Comparison of ENCODE assay signal across 8 cellular contexts in genomic region chr17:4699401-4700056, GRCh38. TPM values are rescaled to one million over a fixed set of nuclear protein-coding genes. Genes with fewer than 3 reads are reported as not detected.
DNase-seq lines count a peak whose midpoint lies in the region; ATAC-seq, FAIRE-seq and TF ChIP-seq lines count a peak whose summit lies in the region.
"Not testable (repeated sequence)": the region's sequence is repeated elsewhere in the genome, so short reads cannot be mapped to it uniquely, and the experiment has no call there.
"Had no signal": no experiment of that assay in that cellular context is flagged by ENCODE, and none has a peak within 500 bp of the region (broad histone marks: within the 10 kb centered on the region; RNA-seq: fewer than 3 reads in every experiment).

No MANE protein-coding gene starts in this region.

- intact Hi-C loops in K562 (cut with micrococcal nuclease), result loop anchor here (10.0 kb wide), 2 partner anchors 75 to 135 kb away; partner anchors contain the start of gene GGT6

- not testable (repeated sequence) for TF ChIP-seq EP300 in K562 (IDR thresholded peaks at IDR 0.05; ENCODE audit: low read length)

- CTCF ChIA-PET in K562 (lab: Yijun Ruan, JAX; ENCODE audit: low intra/inter-chr PET ratio), result interaction anchor here (0.9 kb wide), 1 partner anchor 500 kb away, joined by 4 read pairs; no protein-coding TSS in a partner anchor

- peaks cover 28% of the 10 kb centered on the region for H3K79me1 ChIP-seq in H9 (ENCODE audit: insufficient read depth, low read depth, low read length, poor library complexity, severe bottlenecking)

- not testable (repeated sequence) for H3K27ac ChIP-seq in H9 (ENCODE audit: insufficient read length, low read depth, low read length); K562 (ENCODE audit: extremely low read depth, low read depth, low read length)

- H3K36me3 Mint-ChIP-seq in H9 (ENCODE audit: insufficient read depth in 1 of 3, low read depth in 3 of 3), result peaks cover 8 to 32% (median 26%) of the 10 kb centered on the region in 3 experiments; a peak in 6 of 7 replicates
- not testable (repeated sequence) for H3K36me3 Mint-ChIP-seq in neural crest cell (ENCODE audit: low read depth)
- H3K36me3 Mint-ChIP-seq in stimulated activated naive CD8-positive, alpha-beta T cell treated with anti-CD3 and anti-CD28 coated beads, Interleukin-15, Interleukin-2, amounts not matched to agents 100 ng/mL and 50 ng/mL, for 24 hours (ENCODE audit: low read depth), result peaks cover 50% of the 10 kb centered on the region

- not testable (repeated sequence) for H3K4me3 ChIP-seq in Loucy (ENCODE audit: low read length, poor library complexity, severe bottlenecking); K562

- H4K5ac ChIP-seq in H9 (ENCODE audit: insufficient read length, low read depth, low read length), result not testable (repeated sequence)

- not testable (repeated sequence) for H3K56ac ChIP-seq in H9 (ENCODE audit: insufficient read length, low read depth, low read length)

- H3K4me1 ChIP-seq in H9 (ENCODE audit: insufficient read depth, low read length); K562 (replicated peaks in 1 of 2; ENCODE audit: control insufficient read depth in 2 of 2, insufficient read depth in 2 of 2, low read length in 2 of 2): not testable (repeated sequence)
- H3K4me1 ChIP-seq in Loucy (ENCODE audit: insufficient read depth, low read length, poor library complexity, severe bottlenecking), result peaks cover 18% of the 10 kb centered on the region

- BruUV-seq in K562 (replicated peaks; lab: Mats Ljungman, UMichigan), result not testable (repeated sequence)

- TF ChIP-seq CTCF in H9 (conservative IDR thresholded peaks at IDR 0.05) (peak; percentile 31; the same call in 1 of the 3 replicates), K562 (IDR thresholded peaks at IDR 0.05 in 2 of 3, conservative IDR thresholded peaks at IDR 0.05 in 1 of 3; ENCODE audit: insufficient read depth in 2 of 3, low read depth in 1 of 3, low read length in 3 of 3) (peak in 1 of 3 experiments; percentile 30; a peak in 1 of 6 replicates)
- TF ChIP-seq CTCF in Loucy (conservative IDR thresholded peaks at IDR 0.05; ENCODE audit: low read length); neural crest cell (conservative IDR thresholded peaks at IDR 0.05): not testable (repeated sequence)

- H3K14ac ChIP-seq in H9 (ENCODE audit: insufficient read depth, low read length), result not testable (repeated sequence)

- not testable (repeated sequence) for H3K36me3 ChIP-seq in Loucy (ENCODE audit: insufficient read depth, low read length)
- H3K36me3 ChIP-seq in K562 (ENCODE audit: control insufficient read depth, insufficient read depth, low read length), result peaks cover 41% of the 10 kb centered on the region

- not testable (repeated sequence) for TF ChIP-seq POLR2A in K562 (conservative IDR thresholded peaks at IDR 0.05)

- H3T11ph ChIP-seq in H9 (ENCODE audit: low read length), result not testable (repeated sequence)

- H3K23me2 ChIP-seq in H9 (ENCODE audit: insufficient read length, low read depth, low read length, poor library complexity, severe bottlenecking), result not testable (repeated sequence)

- not testable (repeated sequence) for FAIRE-seq in K562 (lab: Jason Lieb, UNC)

- not testable (repeated sequence) for H4K8ac ChIP-seq in H9 (replicated peaks; ENCODE audit: insufficient read length, low read depth, low read length)

- H2BK12ac ChIP-seq in H9 (ENCODE audit: insufficient read length, low read depth, low read length), result not testable (repeated sequence)

- H3K4me1 Mint-ChIP-seq in H9 (peaks cover 16 to 17% of the 10 kb centered on the region in 2 experiments), neural crest cell (peaks cover 29% of the 10 kb centered on the region)
- H3K4me1 Mint-ChIP-seq in stimulated activated naive CD8-positive, alpha-beta T cell treated with anti-CD3 and anti-CD28 coated beads, Interleukin-15, Interleukin-2, amounts not matched to agents 100 ng/mL and 50 ng/mL, for 24 hours (ENCODE audit: low read depth), result peaks cover 66% of the 10 kb centered on the region

- not testable (repeated sequence) for H3K27me3 Mint-ChIP-seq in H9 (ENCODE audit: low read depth); neural crest cell (ENCODE audit: low read depth); stimulated activated naive CD8-positive, alpha-beta T cell treated with anti-CD3 and anti-CD28 coated beads, Interleukin-15, Interleukin-2, amounts not matched to agents 100 ng/mL and 50 ng/mL, for 24 hours

- not testable (repeated sequence) for H3K9me3 ChIP-seq in H9 (ENCODE audit: control insufficient read depth, low read depth, low read length); Loucy (ENCODE audit: insufficient read depth, low read depth, low read length); K562 (replicated peaks; ENCODE audit: control insufficient read depth, insufficient read depth, low read depth, low read length)

- not testable (repeated sequence) for H3K4me2 ChIP-seq in H9 (ENCODE audit: insufficient read depth, insufficient read length, low read length); K562 (ENCODE audit: insufficient read depth, low read length)
- H3K4me2 ChIP-seq in Loucy (ENCODE audit: low read depth, low read length, poor library complexity, severe bottlenecking), result peak overlapping the region; percentile 19

- H4K91ac ChIP-seq in H9 (ENCODE audit: insufficient read length, low read depth, low read length), result not testable (repeated sequence)

- not testable (repeated sequence) for H3K18ac ChIP-seq in H9 (ENCODE audit: insufficient read length, low read depth, low read length)

- not testable (repeated sequence) for H2AFZ ChIP-seq in H9 (ENCODE audit: low read length); Loucy (ENCODE audit: low read length); K562 (ENCODE audit: low read depth, low read length)

- not testable (repeated sequence) for H4K20me1 ChIP-seq in H9 (ENCODE audit: control insufficient read depth, insufficient read depth, insufficient read length); K562 (replicated peaks; ENCODE audit: control insufficient read depth, insufficient read depth, low read length)
- peaks cover 32% of the 10 kb centered on the region for H4K20me1 ChIP-seq in Loucy (ENCODE audit: insufficient read depth, low read length, poor library complexity, severe bottlenecking)

- not testable (repeated sequence) for H2BK15ac ChIP-seq in H9 (ENCODE audit: low read depth, low read length)

- not testable (repeated sequence) for H3K4ac ChIP-seq in H9 (ENCODE audit: low read depth, low read length)

- H2AK5ac ChIP-seq in H9 (ENCODE audit: insufficient read length, low read length), result not testable (repeated sequence)

- H3K27me3 ChIP-seq in H9 (ENCODE audit: insufficient read depth, low read length); Loucy (ENCODE audit: insufficient read depth, low read length, poor library complexity, severe bottlenecking); K562 (ENCODE audit: control insufficient read depth in 2 of 2, insufficient read depth in 2 of 2, low read length in 2 of 2): not testable (repeated sequence)

- WGBS in H9 (ENCODE audit: extremely low coverage, insufficient read length, low lambda C conversion rate), result no CpG with 5 or more reads among the region's 13 CpGs
- 78% methylated on average over 7 of the region's 13 CpGs for WGBS in K562 (ENCODE audit: insufficient coverage, low coverage, missing lambda C conversion rate)

- H3K79me2 ChIP-seq in H9 (ENCODE audit: insufficient read depth, low read length), result peaks cover 35% of the 10 kb centered on the region; the same call in 1 of the 2 replicates
- H3K79me2 ChIP-seq in Loucy (ENCODE audit: insufficient read depth, low read length), result peaks cover 94% of the 10 kb centered on the region
- H3K79me2 ChIP-seq in K562 (ENCODE audit: control insufficient read depth, insufficient read depth, low read length), result peaks cover 76% of the 10 kb centered on the region

- in situ Hi-C loops in SK-MEL-5 (cut with HindIII; ENCODE audit: low pct_unique_long_range_greater_than_20kb, low sequenced_read_pairs); K562 (cut with MboI): not testable (repeated sequence)

- not testable (repeated sequence) for H3K9me2 ChIP-seq in Loucy (replicated peaks; ENCODE audit: low read depth, low read length)

- H3K9me3 Mint-ChIP-seq in H9; neural crest cell; stimulated activated naive CD8-positive, alpha-beta T cell treated with anti-CD3 and anti-CD28 coated beads, Interleukin-15, Interleukin-2, amounts not matched to agents 100 ng/mL and 50 ng/mL, for 24 hours: not testable (repeated sequence)

- H2BK5ac ChIP-seq in H9 (ENCODE audit: insufficient read length, low read length), result not testable (repeated sequence)

- not testable (repeated sequence) for H3K4me3 Mint-ChIP-seq in H9; stimulated activated naive CD8-positive, alpha-beta T cell treated with anti-CD3 and anti-CD28 coated beads, Interleukin-15, Interleukin-2, amounts not matched to agents 100 ng/mL and 50 ng/mL, for 24 hours
- peak overlapping the region; percentile 40 for H3K4me3 Mint-ChIP-seq in neural crest cell

- not testable (repeated sequence) for H2BK20ac ChIP-seq in H9 (ENCODE audit: low read depth, low read length, poor library complexity, severe bottlenecking)

- not testable (repeated sequence) for H3K9me1 ChIP-seq in K562 (ENCODE audit: control insufficient read depth, insufficient read depth, low read length)

- H3K23ac ChIP-seq in H9 (ENCODE audit: insufficient read length, low read depth, low read length), result not testable (repeated sequence)

- not testable (repeated sequence) for ATAC-seq in K562
- peak; percentile 61 for ATAC-seq in left lobe of liver

- H2BK120ac ChIP-seq in H9 (ENCODE audit: low read depth, low read length, poor library complexity, severe bottlenecking), result not testable (repeated sequence)

- not testable (repeated sequence) for H3K27ac Mint-ChIP-seq in H9
- H3K27ac Mint-ChIP-seq in neural crest cell (ENCODE audit: unreplicated experiment), result peak overlapping the region; percentile 62
- peak overlapping the region; percentile 11 for H3K27ac Mint-ChIP-seq in stimulated activated naive CD8-positive, alpha-beta T cell treated with anti-CD3 and anti-CD28 coated beads, Interleukin-15, Interleukin-2, amounts not matched to agents 100 ng/mL and 50 ng/mL, for 24 hours

- not testable (repeated sequence) for H3F3A ChIP-seq in Loucy (ENCODE audit: low read depth)

- not testable (repeated sequence) for DNase-seq in H9; K562 (ENCODE audit: extremely low read depth in 1 of 4, low spot score in 3 of 4); left lobe of liver (ENCODE audit: low spot score); neural crest cell (ENCODE audit: low read depth, low spot score)
- peak; percentile 21 for DNase-seq in SK-MEL-5 (ENCODE audit: low read depth, low spot score)

- TF ChIP-seq RAD21 in K562 (CRISPR knock-in tag; conservative IDR thresholded peaks at IDR 0.05 in 1 of 2, IDR thresholded peaks at IDR 0.05 in 1 of 2), result peak; percentile 16 to 33; a peak in 3 of 4 replicates

- POLR2A ChIA-PET in K562 (lab: Yijun Ruan, JAX), result interaction anchor here (0.6 kb wide), 1 partner anchor 116 kb away, joined by 3 read pairs; no protein-coding TSS in a partner anchor

- H3K9ac ChIP-seq in H9 (ENCODE audit: extremely low read depth, insufficient read length, low read length); Loucy (ENCODE audit: low read depth, low read length, poor library complexity, severe bottlenecking); K562 (ENCODE audit: insufficient read depth in 1 of 2, low read depth in 2 of 2, low read length in 2 of 2): not testable (repeated sequence)

RNA-seq across cellular contexts. Expression of gene PELP1, which starts 4.4 kb away (rescaled TPM):
- total RNA-seq in H9 (2021) (148 and 154 TPM in 2 replicates), K562 (2014; rRNA removed) (17.4 and 23.9 TPM in 2 replicates), K562 (2014; rRNA removed; fragmentation: Illumina TruSeq; extraction: Trizol) (6.8 and 8.2 TPM in 2 replicates), K562 (2015; rRNA removed; fragmentation: Illumina TruSeq; extraction: Trizol) (8.3 and 10.3 TPM in 2 replicates), K562 (2021) (80.3 and 96.4 TPM in 2 replicates), left lobe of liver (17.5 TPM), neural crest cell (102 and 107 TPM in 2 replicates)
- 18.1 and 23.4 TPM in 2 replicates for total RNA-seq in SK-MEL-5 (2014; rRNA removed; shearing (Covaris generic))
- 49.9 and 58.6 TPM in 2 replicates for polyA plus RNA-seq in SK-MEL-5 (2015; cell fraction: cytosol; rRNA removed)
- 70.3 and 136 TPM in 2 replicates for polyA plus RNA-seq in SK-MEL-5 (2015; cell fraction: nucleus; rRNA removed)
- 101 and 191 TPM in 2 replicates for total RNA-seq in K562 (2011; cell fraction: chromatin; rRNA removed; ENCODE audit: low replicate concordance)
- 108 and 112 TPM in 2 replicates for total RNA-seq in K562 (2011; cell fraction: nucleolus; rRNA removed)
- total RNA-seq in K562 (2011; cell fraction: nucleoplasm; rRNA removed), result 98.5 and 106 TPM in 2 replicates
- polyA plus RNA-seq in K562 (2011; rRNA removed) (7.9 and 34.2 TPM in 2 replicates), K562 (2014; fragmentation: Illumina TruSeq; extraction: Trizol) (24.0 and 35.1 TPM in 2 replicates), K562 (2014; fragmentation: Nextera tagmentation; extraction: Ambion mirVana) (under 1 TPM; 0.29 to 0.53 TPM), K562 (2014; rRNA removed) (17.3 and 20.3 TPM in 2 replicates)
- 8.8 and 12.9 TPM in 2 replicates for polyA plus RNA-seq in K562 (2011; cell fraction: cytosol; rRNA removed)
- 89.1 and 93.1 TPM in 2 replicates for polyA plus RNA-seq in K562 (2011; cell fraction: nucleus; rRNA removed)
- polyA plus RNA-seq in K562 (2012), result 36.7 and 40.6 TPM in 2 replicates
- 14.8 and 20.7 TPM in 2 replicates for polyA minus RNA-seq in K562 (2011; rRNA and poly(A)+ RNA removed)
- polyA minus RNA-seq in K562 (2011; cell fraction: cytosol; rRNA and poly(A)+ RNA removed), result 29.0 and 30.2 TPM in 2 replicates
- polyA minus RNA-seq in K562 (2011; cell fraction: nucleus; rRNA and poly(A)+ RNA removed), result 47.8 and 62.3 TPM in 2 replicates

RNA-seq across cellular contexts. Expression of gene ARRB2, which starts 10.9 kb away (rescaled TPM):
- total RNA-seq in H9 (2021) (75.3 and 81.1 TPM in 2 replicates), K562 (2014; rRNA removed) (7.2 and 12.2 TPM in 2 replicates), K562 (2014; rRNA removed; fragmentation: Illumina TruSeq; extraction: Trizol) (7.3 and 8.2 TPM in 2 replicates), K562 (2015; rRNA removed; fragmentation: Illumina TruSeq; extraction: Trizol) (7.9 and 9.8 TPM in 2 replicates), K562 (2021) (14.7 and 15.2 TPM in 2 replicates), left lobe of liver (26.2 TPM), neural crest cell (66.7 and 73.4 TPM in 2 replicates)
- 13.6 and 17.2 TPM in 2 replicates for total RNA-seq in SK-MEL-5 (2014; rRNA removed; shearing (Covaris generic))
- 17.8 and 19.0 TPM in 2 replicates for polyA plus RNA-seq in SK-MEL-5 (2015; cell fraction: cytosol; rRNA removed)
- polyA plus RNA-seq in SK-MEL-5 (2015; cell fraction: nucleus; rRNA removed), result 26.6 and 40.4 TPM in 2 replicates
- 15.3 and 26.8 TPM in 2 replicates for total RNA-seq in K562 (2011; cell fraction: chromatin; rRNA removed; ENCODE audit: low replicate concordance)
- 10.2 and 13.6 TPM in 2 replicates for total RNA-seq in K562 (2011; cell fraction: nucleolus; rRNA removed)
- total RNA-seq in K562 (2011; cell fraction: nucleoplasm; rRNA removed), result 14.5 and 18.3 TPM in 2 replicates
- polyA plus RNA-seq in K562 (2011; rRNA removed) (7.0 and 8.8 TPM in 2 replicates), K562 (2014; fragmentation: Illumina TruSeq; extraction: Trizol) (14.3 and 15.3 TPM in 2 replicates), K562 (2014; fragmentation: Nextera tagmentation; extraction: Ambion mirVana) (under 1 TPM; 0.79 to 0.80 TPM), K562 (2014; rRNA removed) (7.5 and 9.4 TPM in 2 replicates)
- polyA plus RNA-seq in K562 (2011; cell fraction: cytosol; rRNA removed), result 6.3 and 14.0 TPM in 2 replicates
- polyA plus RNA-seq in K562 (2011; cell fraction: nucleus; rRNA removed), result 13.2 and 20.5 TPM in 2 replicates
- polyA plus RNA-seq in K562 (2012), result 13.5 and 18.0 TPM in 2 replicates
- polyA minus RNA-seq in K562 (2011; rRNA and poly(A)+ RNA removed), result 3.6 and 5.0 TPM in 2 replicates
- polyA minus RNA-seq in K562 (2011; cell fraction: cytosol; rRNA and poly(A)+ RNA removed), result 4.1 and 5.1 TPM in 2 replicates
- 3.0 and 3.6 TPM in 2 replicates for polyA minus RNA-seq in K562 (2011; cell fraction: nucleus; rRNA and poly(A)+ RNA removed)

RNA-seq across cellular contexts. Expression of gene MED11, which starts 31.7 kb away (rescaled TPM):
- 17.5 and 19.5 TPM in 2 replicates for total RNA-seq in H9 (2021)
- total RNA-seq in SK-MEL-5 (2014; rRNA removed; shearing (Covaris generic)), result 26.3 and 32.0 TPM in 2 replicates
- polyA plus RNA-seq in SK-MEL-5 (2015; cell fraction: cytosol; rRNA removed), result 21.0 and 29.3 TPM in 2 replicates
- 18.8 and 26.8 TPM in 2 replicates for polyA plus RNA-seq in SK-MEL-5 (2015; cell fraction: nucleus; rRNA removed)
- 6.3 and 9.7 TPM in 2 replicates for total RNA-seq in K562 (2011; cell fraction: chromatin; rRNA removed; ENCODE audit: low replicate concordance)
- 9.7 and 10.4 TPM in 2 replicates for total RNA-seq in K562 (2011; cell fraction: nucleolus; rRNA removed)
- total RNA-seq in K562 (2011; cell fraction: nucleoplasm; rRNA removed), result 7.3 and 11.4 TPM in 2 replicates
- 13.0 and 18.8 TPM in 2 replicates for total RNA-seq in K562 (2014; rRNA removed)
- 12.6 and 16.1 TPM in 2 replicates for total RNA-seq in K562 (2014; rRNA removed; fragmentation: Illumina TruSeq; extraction: Trizol)
- 15.2 and 19.4 TPM in 2 replicates for total RNA-seq in K562 (2015; rRNA removed; fragmentation: Illumina TruSeq; extraction: Trizol)
- 10.4 and 11.4 TPM in 2 replicates for total RNA-seq in K562 (2021)
- polyA plus RNA-seq in K562 (2011; rRNA removed), result 15.6 and 19.2 TPM in 2 replicates
- 17.7 and 18.3 TPM in 2 replicates for polyA plus RNA-seq in K562 (2011; cell fraction: cytosol; rRNA removed)
- polyA plus RNA-seq in K562 (2011; cell fraction: nucleus; rRNA removed), result 8.5 and 11.9 TPM in 2 replicates
- 10.1 and 13.7 TPM in 2 replicates for polyA plus RNA-seq in K562 (2012)
- 19.0 and 19.1 TPM in 2 replicates for polyA plus RNA-seq in K562 (2014; fragmentation: Illumina TruSeq; extraction: Trizol)
- polyA plus RNA-seq in K562 (2014; fragmentation: Nextera tagmentation; extraction: Ambion mirVana), result 10 to 100 TPM; 17.8 to 30.6 TPM
- polyA plus RNA-seq in K562 (2014; rRNA removed), result 21.1 and 22.5 TPM in 2 replicates
- polyA minus RNA-seq in K562 (2011; rRNA and poly(A)+ RNA removed), result 11.8 and 11.9 TPM in 2 replicates
- polyA minus RNA-seq in K562 (2011; cell fraction: cytosol; rRNA and poly(A)+ RNA removed), result 5.7 and 9.1 TPM in 2 replicates
- polyA minus RNA-seq in K562 (2011; cell fraction: nucleus; rRNA and poly(A)+ RNA removed), result 2.1 and 2.4 TPM in 2 replicates
- total RNA-seq in left lobe of liver, result 13.3 TPM
- total RNA-seq in neural crest cell, result 18.6 and 19.5 TPM in 2 replicates

RNA-seq across cellular contexts. Expression of gene ZMYND15, which starts 40.1 kb away (rescaled TPM):
- 0.42 and 0.44 TPM in 2 replicates for total RNA-seq in H9 (2021)
- total RNA-seq in SK-MEL-5 (2014; rRNA removed; shearing (Covaris generic)), result 0.11 TPM in 1 of 2 replicates, not detected in the other
- polyA plus RNA-seq in SK-MEL-5 (2015; cell fraction: cytosol; rRNA removed), result 0.29 and 0.52 TPM in 2 replicates
- 1.5 and 2.3 TPM in 2 replicates for polyA plus RNA-seq in SK-MEL-5 (2015; cell fraction: nucleus; rRNA removed)
- total RNA-seq in K562 (2011; cell fraction: chromatin; rRNA removed; ENCODE audit: low replicate concordance), result not detected in 2 replicates
- total RNA-seq in K562 (2011; cell fraction: nucleolus; rRNA removed), result not detected in 2 replicates
- not detected in 2 replicates for total RNA-seq in K562 (2011; cell fraction: nucleoplasm; rRNA removed)
- total RNA-seq in K562 (2014; rRNA removed), result not detected in 2 replicates
- not detected in 2 replicates for total RNA-seq in K562 (2014; rRNA removed; fragmentation: Illumina TruSeq; extraction: Trizol)
- total RNA-seq in K562 (2015; rRNA removed; fragmentation: Illumina TruSeq; extraction: Trizol), result not detected in 2 replicates
- 0.09 TPM in 1 of 2 replicates, not detected in the other for total RNA-seq in K562 (2021)
- polyA plus RNA-seq in K562 (2011; rRNA removed), result not detected in 2 replicates
- polyA plus RNA-seq in K562 (2011; cell fraction: cytosol; rRNA removed), result not detected in 2 replicates
- 0.04 TPM in 1 of 2 replicates, not detected in the other for polyA plus RNA-seq in K562 (2011; cell fraction: nucleus; rRNA removed)
- not detected in 2 replicates for polyA plus RNA-seq in K562 (2012)
- not detected in 2 replicates for polyA plus RNA-seq in K562 (2014; fragmentation: Illumina TruSeq; extraction: Trizol)
- not detected for polyA plus RNA-seq in K562 (2014; fragmentation: Nextera tagmentation; extraction: Ambion mirVana)
- polyA plus RNA-seq in K562 (2014; rRNA removed), result not detected in 2 replicates
- not detected in 2 replicates for polyA minus RNA-seq in K562 (2011; rRNA and poly(A)+ RNA removed)
- polyA minus RNA-seq in K562 (2011; cell fraction: cytosol; rRNA and poly(A)+ RNA removed), result not detected in 2 replicates
- not detected in 2 replicates for polyA minus RNA-seq in K562 (2011; cell fraction: nucleus; rRNA and poly(A)+ RNA removed)
- total RNA-seq in left lobe of liver, result 0.63 TPM
- total RNA-seq in neural crest cell, result not detected in 2 replicates
- total RNA-seq: IMR-90 had no signal

RNA-seq across cellular contexts. Expression of gene CXCL16, which starts 40.2 kb away (rescaled TPM):
- total RNA-seq in H9 (2021), result 4.2 and 4.5 TPM in 2 replicates
- total RNA-seq in SK-MEL-5 (2014; rRNA removed; shearing (Covaris generic)), result 10.0 and 10.7 TPM in 2 replicates
- 34.9 and 37.3 TPM in 2 replicates for polyA plus RNA-seq in SK-MEL-5 (2015; cell fraction: cytosol; rRNA removed)
- polyA plus RNA-seq in SK-MEL-5 (2015; cell fraction: nucleus; rRNA removed), result 2.6 and 3.1 TPM in 2 replicates
- total RNA-seq in K562 (2011; cell fraction: chromatin; rRNA removed; ENCODE audit: low replicate concordance), result 0.28 TPM in 1 of 2 replicates, not detected in the other
- 1.5 TPM in 1 of 2 replicates, not detected in the other for total RNA-seq in K562 (2011; cell fraction: nucleolus; rRNA removed)
- 0.31 and 0.51 TPM in 2 replicates for total RNA-seq in K562 (2011; cell fraction: nucleoplasm; rRNA removed)
- 0.05 TPM in 1 of 2 replicates, not detected in the other for total RNA-seq in K562 (2014; rRNA removed)
- not detected in 2 replicates for total RNA-seq in K562 (2014; rRNA removed; fragmentation: Illumina TruSeq; extraction: Trizol)
- 0.22 TPM in 1 of 2 replicates, not detected in the other for total RNA-seq in K562 (2015; rRNA removed; fragmentation: Illumina TruSeq; extraction: Trizol)
- 0.25 and 0.55 TPM in 2 replicates for total RNA-seq in K562 (2021)
- 0.24 and 0.30 TPM in 2 replicates for polyA plus RNA-seq in K562 (2011; rRNA removed)
- 0.31 and 0.36 TPM in 2 replicates for polyA plus RNA-seq in K562 (2011; cell fraction: cytosol; rRNA removed)
- polyA plus RNA-seq in K562 (2011; cell fraction: nucleus; rRNA removed), result 0.14 and 0.18 TPM in 2 replicates
- 0.26 and 0.48 TPM in 2 replicates for polyA plus RNA-seq in K562 (2012)
- polyA plus RNA-seq in K562 (2014; fragmentation: Illumina TruSeq; extraction: Trizol), result 0.10 and 0.26 TPM in 2 replicates
- polyA plus RNA-seq in K562 (2014; fragmentation: Nextera tagmentation; extraction: Ambion mirVana), result under 1 TPM in 1 of 2 experiments, not detected in 1; 0.07 TPM
- polyA plus RNA-seq in K562 (2014; rRNA removed), result 0.68 TPM in 1 of 2 replicates, not detected in the other
- 0.28 TPM in 1 of 2 replicates, not detected in the other for polyA minus RNA-seq in K562 (2011; rRNA and poly(A)+ RNA removed)
- not detected in 2 replicates for polyA minus RNA-seq in K562 (2011; cell fraction: cytosol; rRNA and poly(A)+ RNA removed)
- not detected in 2 replicates for polyA minus RNA-seq in K562 (2011; cell fraction: nucleus; rRNA and poly(A)+ RNA removed)
- total RNA-seq in left lobe of liver, result 14.5 TPM
- not detected in 2 replicates for total RNA-seq in neural crest cell
